1 cellular context compared by ENCODE assay signal in the genomic region with DNA sequence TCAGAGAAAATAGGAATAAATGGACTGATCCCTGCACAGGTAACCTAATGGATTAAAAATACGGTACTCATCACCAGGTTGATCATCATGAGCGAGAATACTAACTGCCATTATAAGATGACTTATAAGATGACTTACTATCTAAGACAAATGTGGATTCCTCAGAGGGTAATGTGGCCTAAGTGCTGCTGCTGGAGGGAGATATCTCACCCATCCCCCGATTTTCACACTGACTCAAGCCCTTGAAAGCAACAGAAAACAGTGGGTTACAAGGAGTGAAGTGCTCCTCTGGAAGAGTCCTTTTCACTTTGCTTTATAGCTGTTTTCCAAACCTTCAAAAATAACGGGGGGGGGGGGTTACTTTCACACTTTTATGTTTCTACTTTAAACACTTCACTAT.
A peak's percentile ranks its signal among the peaks of the same experiment; 100 is the strongest.
TF ChIP-seq lines count a peak whose summit lies in the region.

No MANE protein-coding gene starts in this region.

TF ChIP-seq in HepG2, 621 proteins besides CTCF, POLR2A, EP300 and RAD21:
- TF ChIP-seq PLRG1 (conservative IDR thresholded peaks at IDR 0.05) (no peak), ZNF775 (CRISPR knock-in tag; IDR thresholded peaks at IDR 0.05; ENCODE audit: borderline replicate concordance) (no peak), ZNF510 (CRISPR knock-in tag; IDR thresholded peaks at IDR 0.05; ENCODE audit: low read depth) (no peak)
- TF ChIP-seq, protein P1, sequence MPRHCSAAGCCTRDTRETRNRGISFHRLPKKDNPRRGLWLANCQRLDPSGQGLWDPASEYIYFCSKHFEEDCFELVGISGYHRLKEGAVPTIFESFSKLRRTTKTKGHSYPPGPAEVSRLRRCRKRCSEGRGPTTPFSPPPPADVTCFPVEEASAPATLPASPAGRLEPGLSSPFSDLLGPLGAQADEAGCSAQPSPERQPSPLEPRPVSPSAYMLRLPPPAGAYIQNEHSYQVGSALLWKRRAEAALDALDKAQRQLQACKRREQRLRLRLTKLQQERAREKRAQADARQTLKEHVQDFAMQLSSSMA (CRISPR knock-in tag; IDR thresholded peaks at IDR 0.05) = 0 out of 2 replicates have a peak, but pooled peaks have one; percentile 5
TF ChIP-seq in HepG2: peak in this region for 1.
